In genomic region chr2:72674982-72675915, GRCh38 we compare ENCODE assay signal across 24 cellular contexts.
DNase-seq lines count a peak whose midpoint lies in the region; ATAC-seq, FAIRE-seq and TF ChIP-seq lines count a peak whose summit lies in the region.
"Had no signal": no experiment of that assay in that cellular context is flagged by ENCODE, and none has a peak within 500 bp of the region (broad histone marks: within the 10 kb centered on the region; RNA-seq: fewer than 3 reads in every experiment).

No MANE protein-coding gene starts in this region.

- intact Hi-C loops in HepG2 (cut with micrococcal nuclease; ENCODE audit: unreplicated experiment) = loop anchor here (5.0 kb wide), 1 partner anchor 37 kb away; no protein-coding TSS in a partner anchor
- intact Hi-C loops in right lobe of liver (cut with DNase I) = no loop called here
- intact Hi-C loops in left ventricle myocardium superior (cut with micrococcal nuclease) = no loop called here
- intact Hi-C loops in upper lobe of right lung (cut with DNase I) = no loop called here

- DNase-seq in HepG2 (ENCODE audit: low spot score) = no peak
- no peak for DNase-seq in right lobe of liver
- no peak for DNase-seq in left ventricle myocardium superior
- no peak for DNase-seq in mesothelial cell of epicardium (ENCODE audit: low spot score in 2 of 2, unreplicated experiment in 2 of 2)
- DNase-seq in upper lobe of right lung = no peak
- DNase-seq in HUDEP-2 (lab: John Stamatoyannopoulos, UW; ENCODE audit: unreplicated experiment in 76 of 76) = no peak
- DNase-seq: Calu3; CD4-positive, alpha-beta memory T cell; GF-D8; GM23248; HCEC 1CT; NCI-H1105 treated with DMSO at 0.1 percent for 48 hours; NCI-H1694; NCI-H2081 treated with DMSO at 0.1 percent for 48 hours; NCI-H510A; NCI-H748 treated with DMSO at 0.1 percent for 48 hours; OCI-M1; SIG-M5 had no signal

- H3K36me3 ChIP-seq in HepG2 (replicated peaks in 1 of 2; ENCODE audit: control insufficient read depth in 1 of 2, insufficient read depth in 2 of 2, low read length in 2 of 2) (no peaks in the 10 kb centered on the region; a peak in 1 of 5 replicates), right lobe of liver (no peaks in the 10 kb centered on the region), upper lobe of right lung (no peaks in the 10 kb centered on the region)
- H3K36me3 ChIP-seq: BLaER1 had no signal

- peaks cover 26% of the 10 kb centered on the region for H3K36me3 Mint-ChIP-seq in mesothelial cell of epicardium

- H3K79me2 ChIP-seq in HepG2 (ENCODE audit: insufficient read depth, low read length) = no peaks in the 10 kb centered on the region

- no peaks in the 10 kb centered on the region for H3K27me3 Mint-ChIP-seq in mesothelial cell of epicardium (ENCODE audit: low read depth)
- H3K27me3 Mint-ChIP-seq: CD4-positive, alpha-beta memory T cell had no signal

- no peak for TF ChIP-seq RAD21 in HepG2 (CRISPR knock-in tag; IDR thresholded peaks at IDR 0.05)

- H3K4me1 Mint-ChIP-seq in mesothelial cell of epicardium = peaks cover 49% of the 10 kb centered on the region

- no peak overlapping the region for H3K4me2 ChIP-seq in HepG2 (ENCODE audit: low read depth, low read length)
- H3K4me2 ChIP-seq: BLaER1 had no signal

- CTCF ChIA-PET in HepG2 (lab: Yijun Ruan, JAX; ENCODE audit: low intra/inter-chr PET ratio, low total read pairs) = no interaction called here

- H3K27ac Mint-ChIP-seq in mesothelial cell of epicardium = peak overlapping the region; percentile 96

- H3K4me3 Mint-ChIP-seq in mesothelial cell of epicardium = no peak overlapping the region
- H3K4me3 Mint-ChIP-seq: CD4-positive, alpha-beta memory T cell had no signal

- H3K27ac ChIP-seq in HepG2 (ENCODE audit: extremely low read length, insufficient read depth, low read length) (no peak overlapping the region), right lobe of liver (no peak overlapping the region), upper lobe of right lung (no peak overlapping the region)
- H3K27ac ChIP-seq: BLaER1, GM23248 had no signal

- POLR2A ChIA-PET in HepG2 (lab: Yijun Ruan, JAX) = no interaction called here

- H3K9me3 Mint-ChIP-seq in mesothelial cell of epicardium = peaks cover 16% of the 10 kb centered on the region

- no peaks in the 10 kb centered on the region for H4K20me1 ChIP-seq in HepG2 (ENCODE audit: insufficient read depth, low read length)
- H4K20me1 ChIP-seq: BLaER1 had no signal

- FAIRE-seq in HepG2 (lab: Jason Lieb, UNC) = no peak
- FAIRE-seq: A204.1, GM19239, HTR-8/SVneo had no signal

- H3K4me3 ChIP-seq in HepG2 (replicated peaks in 1 of 3; ENCODE audit: insufficient read depth in 1 of 3, low read depth in 2 of 3, low read length in 3 of 3) (no peak overlapping the region), right lobe of liver (no peak overlapping the region), upper lobe of right lung (no peak overlapping the region)
- H3K4me3 ChIP-seq: BLaER1, GM23248 had no signal

- no peak overlapping the region for H3K9ac ChIP-seq in HepG2 (ENCODE audit: insufficient read depth, low read depth, low read length)
- H3K9ac ChIP-seq: BLaER1, GM23248 had no signal

- peaks cover 53% of the 10 kb centered on the region for H3K4me1 ChIP-seq in HepG2 (ENCODE audit: insufficient read depth, low read length)
- no peaks in the 10 kb centered on the region for H3K4me1 ChIP-seq in right lobe of liver
- peaks cover 11% of the 10 kb centered on the region for H3K4me1 ChIP-seq in upper lobe of right lung
- H3K4me1 ChIP-seq: BLaER1 had no signal

- no peak for TF ChIP-seq CTCF in HepG2 (CRISPR knock-in tag; IDR thresholded peaks at IDR 0.05)
- no peak for TF ChIP-seq CTCF in right lobe of liver (IDR thresholded peaks at IDR 0.05)
- no peak for TF ChIP-seq CTCF in mesothelial cell of epicardium (IDR thresholded peaks at IDR 0.05; ENCODE audit: unreplicated experiment)
- no peak for TF ChIP-seq CTCF in upper lobe of right lung (IDR thresholded peaks at IDR 0.05)

- no peaks in the 10 kb centered on the region for H3K9me3 ChIP-seq in HepG2 (ENCODE audit: low read length)
- no peaks in the 10 kb centered on the region for H3K9me3 ChIP-seq in right lobe of liver
- no peaks in the 10 kb centered on the region for H3K9me3 ChIP-seq in upper lobe of right lung
- H3K9me3 ChIP-seq: BLaER1 had no signal

- no TSS peak for BruUV-seq in HepG2 (replicated peaks; lab: Mats Ljungman, UMichigan)

- H3K27me3 ChIP-seq in HepG2 (ENCODE audit: control insufficient read depth in 1 of 2, insufficient read depth in 2 of 2, low read length in 2 of 2) = no peaks in the 10 kb centered on the region
- no peaks in the 10 kb centered on the region for H3K27me3 ChIP-seq in right lobe of liver
- H3K27me3 ChIP-seq in upper lobe of right lung = no peaks in the 10 kb centered on the region
- H3K27me3 ChIP-seq: BLaER1 had no signal

- H2AFZ ChIP-seq in HepG2 (ENCODE audit: low read length) = no peak overlapping the region
- H2AFZ ChIP-seq: GM23248 had no signal

- no peak for TF ChIP-seq EP300 in HepG2 (IDR thresholded peaks at IDR 0.05; ENCODE audit: low read depth in 2 of 2, low read length in 2 of 2)
- TF ChIP-seq EP300 in HepG2 (CRISPR knock-in tag; IDR thresholded peaks at IDR 0.05; ENCODE audit: borderline replicate concordance) = no peak

- ATAC-seq in HepG2 (no peak), right lobe of liver (no peak), left ventricle myocardium superior (peak; percentile 82), upper lobe of right lung (peak; percentile 48), HG03521 (IDR thresholded peaks at IDR 0.05; ENCODE audit: unreplicated experiment) (no peak), HG03097 (IDR thresholded peaks at IDR 0.05; ENCODE audit: low FRiP score, unreplicated experiment) (no peak)

- in situ Hi-C loops in HepG2 (cut with HindIII; ENCODE audit: extremely low pct_ligation_motif_present, low pct_unique_long_range_greater_than_20kb) = no loop called here

- 84% methylated on average over 8 of the region's 8 CpGs for WGBS in HepG2 (ENCODE audit: low lambda C conversion rate)
- WGBS in right lobe of liver (ENCODE audit: insufficient coverage, low coverage, low lambda C conversion rate, missing lambda C conversion rate) = 85% methylated on average over 8 of the region's 8 CpGs

- TF ChIP-seq POLR2A in HepG2 (IDR thresholded peaks at IDR 0.05; ENCODE audit: insufficient read depth in 1 of 2, low read depth in 2 of 2, low read length in 2 of 2) (no peak), right lobe of liver (IDR thresholded peaks at IDR 0.05) (no peak)

TF ChIP-seq in HepG2, 621 proteins besides CTCF, POLR2A, EP300 and RAD21:
- TF ChIP-seq MIER2 (CRISPR knock-in tag; IDR thresholded peaks at IDR 0.05) (no peak), PPARG (CRISPR knock-in tag; conservative IDR thresholded peaks at IDR 0.05) (0 out of 2 replicates have a peak, but pooled peaks have one; percentile 20)

Comparison
In these comparisons a context has a peak if more than half of its experiments do, and no peak if none do; other contexts are left out.
1. ATAC-seq: peak in left ventricle myocardium superior (single experiment) and upper lobe of right lung (single experiment); none in HepG2 (single experiment), right lobe of liver (0 of 4), HG03521 (single experiment) and HG03097 (single experiment).